ENCODE assay signal across 8 cellular contexts in the genomic region with DNA sequence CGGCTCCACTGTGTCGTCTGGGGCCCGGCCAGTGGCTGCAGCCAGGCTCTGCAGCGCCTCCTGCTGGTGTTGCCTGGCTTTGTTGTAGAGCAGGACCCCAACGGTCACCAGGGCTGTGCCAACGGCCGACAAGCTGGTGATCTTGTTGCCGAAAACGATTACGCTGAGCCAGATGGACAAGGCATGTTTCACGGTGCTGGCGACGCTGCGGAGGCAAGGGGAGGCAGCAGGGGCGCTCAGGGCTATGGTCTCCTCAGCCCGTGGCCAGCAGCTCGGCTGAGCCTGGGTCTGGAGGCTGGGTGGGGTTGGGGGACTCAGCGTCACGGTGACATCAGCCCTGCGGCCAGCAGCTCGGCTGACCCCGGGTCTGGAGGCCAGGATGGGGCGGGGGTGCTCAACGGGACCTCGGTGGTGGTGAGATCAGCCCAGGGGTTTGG. TPM values are rescaled to one million over a fixed set of nuclear protein-coding genes. Genes with fewer than 3 reads are reported as not detected.
DNase-seq lines count a peak whose midpoint lies in the region; ATAC-seq and TF ChIP-seq lines count a peak whose summit lies in the region.

No MANE protein-coding gene starts in this region.

- no peaks in the 10 kb centered on the region for H3K27me3 Mint-ChIP-seq in natural killer cell (ENCODE audit: low read depth in 2 of 2)
- no peaks in the 10 kb centered on the region for H3K27me3 Mint-ChIP-seq in stimulated activated memory B cell treated with anti-CD40 and anti-IgM and Interleukin-4, amounts not matched to agents 10 μg/mL and 1 μg/mL and 100 μg/mL, for 72 hours

- H3K4me3 ChIP-seq in BJ (ENCODE audit: low read depth, low read length) (no peak overlapping the region), LNCaP clone FGC (ENCODE audit: low read depth, low read length) (no peak overlapping the region), astrocyte of the cerebellum (ENCODE audit: low read depth, low read length) (no peak overlapping the region)

- H3K4me1 Mint-ChIP-seq in natural killer cell = no peaks in the 10 kb centered on the region
- H3K4me1 Mint-ChIP-seq in stimulated activated memory B cell treated with anti-CD40 and anti-IgM and Interleukin-4, amounts not matched to agents 10 μg/mL and 1 μg/mL and 100 μg/mL, for 72 hours = no peaks in the 10 kb centered on the region

- no peaks in the 10 kb centered on the region for H3K9me3 Mint-ChIP-seq in natural killer cell
- H3K9me3 Mint-ChIP-seq in stimulated activated memory B cell treated with anti-CD40 and anti-IgM and Interleukin-4, amounts not matched to agents 10 μg/mL and 1 μg/mL and 100 μg/mL, for 72 hours = no peaks in the 10 kb centered on the region

- in situ Hi-C loops in astrocyte of the cerebellum (cut with HindIII; ENCODE audit: low sequenced_read_pairs) = no loop called here

- POLR2A ChIA-PET in BJ (lab: Charles Lee) = no interaction called here

- CTCF ChIA-PET in BJ (lab: Yijun Ruan, JAX) = interaction anchor here (0.8 to 1.2 kb wide), 4 partner anchors 63 to 245 kb away, joined by 3 to 6 read pairs (median 4); no protein-coding TSS in a partner anchor

- TF ChIP-seq CTCF in BJ (IDR thresholded peaks at IDR 0.05; ENCODE audit: insufficient read depth, low read depth, low read length) (peak; percentile 38), LNCaP clone FGC (IDR thresholded peaks at IDR 0.05; ENCODE audit: control insufficient read depth, extremely low read depth, insufficient read depth) (peak; percentile 49), astrocyte of the cerebellum (IDR thresholded peaks at IDR 0.05; ENCODE audit: low read depth, low read length, missing control alignments) (peak; percentile 47), natural killer cell (IDR thresholded peaks at IDR 0.05) (no peak)

- peaks cover 24% of the 10 kb centered on the region for H3K36me3 ChIP-seq in BJ (ENCODE audit: control insufficient read depth, insufficient read depth, low read length)

- H3K27ac Mint-ChIP-seq in natural killer cell = no peak overlapping the region
- H3K27ac Mint-ChIP-seq in stimulated activated memory B cell treated with anti-CD40 and anti-IgM and Interleukin-4, amounts not matched to agents 10 μg/mL and 1 μg/mL and 100 μg/mL, for 72 hours = no peak overlapping the region

- H3K27me3 ChIP-seq in BJ (ENCODE audit: control insufficient read depth, insufficient read depth, low read length) = no peaks in the 10 kb centered on the region

- intact Hi-C loops in natural killer cell (cut with micrococcal nuclease) = no loop called here

- DNase-seq in BJ (ENCODE audit: low read depth) (no peak), LNCaP clone FGC (ENCODE audit: low read depth) (no peak), astrocyte of the cerebellum (ENCODE audit: low read depth) (no peak), natural killer cell (peak; percentile 24), SIG-M5 treated with dmso at 0.1 percent for 504 hours (lab: John Stamatoyannopoulos, UW; ENCODE audit: unreplicated experiment) (no peak)

- H3K36me3 Mint-ChIP-seq in natural killer cell = no peaks in the 10 kb centered on the region
- peaks cover 9% of the 10 kb centered on the region for H3K36me3 Mint-ChIP-seq in stimulated activated memory B cell treated with anti-CD40 and anti-IgM and Interleukin-4, amounts not matched to agents 10 μg/mL and 1 μg/mL and 100 μg/mL, for 72 hours

- H3K4me3 Mint-ChIP-seq in natural killer cell = no peak overlapping the region
- H3K4me3 Mint-ChIP-seq in stimulated activated memory B cell treated with anti-CD40 and anti-IgM and Interleukin-4, amounts not matched to agents 10 μg/mL and 1 μg/mL and 100 μg/mL, for 72 hours = no peak overlapping the region

- ATAC-seq in natural killer cell (peak in 1 of 3 donors; percentile 42), GM21576 (IDR thresholded peaks at IDR 0.05; ENCODE audit: unreplicated experiment) (no peak), HG02973 (IDR thresholded peaks at IDR 0.05; ENCODE audit: unreplicated experiment) (no peak)
- ATAC-seq in stimulated activated memory B cell treated with anti-CD40 and anti-IgM and Interleukin-4, amounts not matched to agents 10 μg/mL and 1 μg/mL and 100 μg/mL, for 72 hours = no peak

RNA-seq across cellular contexts. Expression of gene CDK11B, which starts 7.0 kb away (rescaled TPM):
- 5.9 and 6.3 TPM in 2 replicates for polyA plus RNA-seq in BJ (2011; rRNA removed)
- 2.4 and 4.7 TPM in 2 replicates for polyA minus RNA-seq in BJ (2011; rRNA and poly(A)+ RNA removed)
- 10 to 100 TPM; 49.6 to 65.9 (median 50.2) TPM for total RNA-seq in natural killer cell

RNA-seq across cellular contexts. Expression of gene SLC35E2B, which starts 26.8 kb away (rescaled TPM):
- polyA plus RNA-seq in BJ (2011; rRNA removed) = 11.8 and 15.8 TPM in 2 replicates
- polyA minus RNA-seq in BJ (2011; rRNA and poly(A)+ RNA removed) = 18.0 and 19.1 TPM in 2 replicates
- total RNA-seq in natural killer cell = 10 to 100 TPM; 57.6 to 79.9 (median 61.8) TPM

RNA-seq across cellular contexts. Expression of gene MMP23B, which starts 33.9 kb away (rescaled TPM):
- polyA plus RNA-seq in BJ (2011; rRNA removed) = 3.1 and 5.7 TPM in 2 replicates
- 0.85 and 0.87 TPM in 2 replicates for polyA minus RNA-seq in BJ (2011; rRNA and poly(A)+ RNA removed)
- total RNA-seq in natural killer cell = 100 to 1,000 TPM in 2 of 3 donors, 10 to 100 TPM in 1; 82.9 to 130 (median 126) TPM

RNA-seq across cellular contexts. Expression of gene MIB2, which starts 50.5 kb away (rescaled TPM):
- 14.8 and 23.1 TPM in 2 replicates for polyA plus RNA-seq in BJ (2011; rRNA removed)
- polyA minus RNA-seq in BJ (2011; rRNA and poly(A)+ RNA removed) = 14.0 and 15.6 TPM in 2 replicates
- 10 to 100 TPM; 44.9 to 54.1 (median 46.0) TPM for total RNA-seq in natural killer cell

RNA-seq across cellular contexts. Expression of gene CDK11A, which starts 58.3 kb away (rescaled TPM):
- 5.6 and 8.1 TPM in 2 replicates for polyA plus RNA-seq in BJ (2011; rRNA removed)
- polyA minus RNA-seq in BJ (2011; rRNA and poly(A)+ RNA removed) = 16.3 and 20.4 TPM in 2 replicates
- 100 to 1,000 TPM; 191 to 242 (median 216) TPM for total RNA-seq in natural killer cell
